9 cellular contexts compared by ENCODE assay signal in genomic region chr20:35662541-35662940, GRCh38. TPM values are rescaled to one million over a fixed set of nuclear protein-coding genes. Genes with fewer than 3 reads are reported as not detected.
A peak's percentile ranks its signal among the peaks of the same experiment; 100 is the strongest.
DNase-seq lines count a peak whose midpoint lies in the region; ATAC-seq, FAIRE-seq and TF ChIP-seq lines count a peak whose summit lies in the region.
"Had no signal": no experiment of that assay in that cellular context is flagged by ENCODE, and none has a peak within 500 bp of the region (broad histone marks: within the 10 kb centered on the region; RNA-seq: fewer than 3 reads in every experiment).

No MANE protein-coding gene starts in this region.

- in situ Hi-C loops in gastrocnemius medialis (cut with MboI; ENCODE audit: low sequenced_read_pairs in 4 of 4): no loop called here

- peaks cover 3% of the 10 kb centered on the region; the same call in 1 of the 2 replicates for H3K9me3 ChIP-seq in SJCRH30 (replicated peaks)
- H3K9me3 ChIP-seq in endothelial cell of umbilical vein (replicated peaks; ENCODE audit: control insufficient read depth, insufficient read depth, low read length): no peaks in the 10 kb centered on the region
- no peaks in the 10 kb centered on the region for H3K9me3 ChIP-seq in gastrocnemius medialis
- H3K9me3 ChIP-seq: testis had no signal

- CTCF ChIA-PET in endothelial cell of umbilical vein (lab: Charles Lee): interaction anchor here (2.1 kb wide), 1 partner anchor 44 kb away, joined by 8 read pairs; no protein-coding TSS in a partner anchor

- peak overlapping the region; percentile 77 for H3K4me2 ChIP-seq in endothelial cell of umbilical vein (ENCODE audit: insufficient read depth, low read length)

- H3K4me1 ChIP-seq in SJCRH30: peaks cover 17% of the 10 kb centered on the region
- H3K4me1 ChIP-seq in endothelial cell of umbilical vein (ENCODE audit: control insufficient read depth, extremely low read depth, insufficient read depth, low read length): peaks cover 19% of the 10 kb centered on the region
- peaks cover 46 to 59% of the 10 kb centered on the region in 2 donors for H3K4me1 ChIP-seq in gastrocnemius medialis

- FAIRE-seq in GM19239 (lab: Jason Lieb, UNC): peak; percentile 18
- no peak for FAIRE-seq in endothelial cell of umbilical vein (lab: Jason Lieb, UNC)

- ATAC-seq in gastrocnemius medialis (no peak), HG03432 (IDR thresholded peaks at IDR 0.05; ENCODE audit: unreplicated experiment) (no peak), GM18858 (IDR thresholded peaks at IDR 0.05; ENCODE audit: unreplicated experiment) (no peak)

- intact Hi-C loops in endothelial cell of umbilical vein (cut with micrococcal nuclease): loop anchor here (5.0 kb wide), 1 partner anchor 80 kb away; the partner anchor contains the start of gene RBM39
- intact Hi-C loops in gastrocnemius medialis (cut with DNase I; ENCODE audit: low total_unique reads): loop anchor here (5.0 kb wide), 1 partner anchor 60 kb away; no protein-coding TSS in a partner anchor

- peaks cover 69% of the 10 kb centered on the region for H3K79me2 ChIP-seq in endothelial cell of umbilical vein (ENCODE audit: control insufficient read depth, insufficient read depth, low read length)

- peak overlapping the region; percentile 59 for H3K9ac ChIP-seq in endothelial cell of umbilical vein (replicated peaks; ENCODE audit: extremely low read depth, insufficient read depth, low read length)

- H3K4me3 ChIP-seq in SJCRH30 (peak overlapping the region; percentile 90), endothelial cell of umbilical vein (replicated peaks in 1 of 3; ENCODE audit: insufficient read depth in 1 of 3, low read depth in 1 of 3, low read length in 3 of 3) (peak overlapping the region in 2 of 3 experiments; percentile 12 to 81), gastrocnemius medialis (peak overlapping the region; percentile 73 to 97 (median 74))

- H4K20me1 ChIP-seq in endothelial cell of umbilical vein (replicated peaks; ENCODE audit: control insufficient read depth, extremely low read depth, insufficient read depth, low read length): peaks cover 15% of the 10 kb centered on the region

- POLR2A ChIA-PET in endothelial cell of umbilical vein (lab: Charles Lee): no interaction called here

- no peak overlapping the region for H2AFZ ChIP-seq in endothelial cell of umbilical vein (ENCODE audit: low read depth, low read length)

- H3K36me3 ChIP-seq in SJCRH30 (peaks cover 9% of the 10 kb centered on the region; the same call in 1 of the 2 replicates), endothelial cell of umbilical vein (ENCODE audit: control insufficient read depth in 2 of 2, extremely low read depth in 1 of 2, insufficient read depth in 2 of 2, low read length in 2 of 2) (peaks cover 0 to under 1% of the 10 kb centered on the region in 2 experiments), gastrocnemius medialis (no peaks in the 10 kb centered on the region)

- TF ChIP-seq CTCF in endothelial cell of umbilical vein (IDR thresholded peaks at IDR 0.05; ENCODE audit: extremely low read depth in 1 of 2, insufficient read depth in 1 of 2, low read depth in 1 of 2, low read length in 2 of 2): no peak
- no peak for TF ChIP-seq CTCF in gastrocnemius medialis (IDR thresholded peaks at IDR 0.05 in 4 of 5, conservative IDR thresholded peaks at IDR 0.05 in 1 of 5)

- no peak for DNase-seq in GM19239 (ENCODE audit: insufficient read length, low spot score)
- no peak for DNase-seq in SJCRH30
- DNase-seq in endothelial cell of umbilical vein (ENCODE audit: low read depth, low spot score): peak; percentile 12
- no peak for DNase-seq in gastrocnemius medialis
- DNase-seq in DMS79 treated with DMSO at 0.1 percent for 48 hours (lab: John Stamatoyannopoulos, UW): no peak
- DNase-seq in NCI-H1105 treated with DMSO at 0.1 percent for 48 hours (lab: John Stamatoyannopoulos, UW): no peak
- DNase-seq: testis had no signal

- no peaks in the 10 kb centered on the region for H3K27me3 ChIP-seq in SJCRH30
- no peaks in the 10 kb centered on the region for H3K27me3 ChIP-seq in endothelial cell of umbilical vein (ENCODE audit: control insufficient read depth in 2 of 2, insufficient read depth in 2 of 2, low read length in 2 of 2)
- H3K27me3 ChIP-seq in gastrocnemius medialis: no peaks in the 10 kb centered on the region
- H3K27me3 ChIP-seq: testis had no signal

- H3K9me1 ChIP-seq in endothelial cell of umbilical vein (replicated peaks; ENCODE audit: control insufficient read depth, extremely low read depth, insufficient read depth, low read length): no peaks in the 10 kb centered on the region

- BruUV-seq in endothelial cell of umbilical vein (replicated peaks; lab: Mats Ljungman, UMichigan): no TSS peak

- dilution Hi-C loops in endothelial cell of umbilical vein (cut with MboI; ENCODE audit: extremely low pct_ligation_motif_present, low sequenced_read_pairs): no loop called here

- no peak overlapping the region for H3K27ac ChIP-seq in SJCRH30
- no peak overlapping the region for H3K27ac ChIP-seq in endothelial cell of umbilical vein (ENCODE audit: insufficient read depth, low read depth, low read length)
- peak overlapping the region; percentile 93 to 98 (median 98) for H3K27ac ChIP-seq in gastrocnemius medialis

- TF ChIP-seq POLR2A in endothelial cell of umbilical vein (IDR thresholded peaks at IDR 0.05; ENCODE audit: low read depth, low read length): no peak
- no peak for TF ChIP-seq POLR2A in gastrocnemius medialis (IDR thresholded peaks at IDR 0.05)

TF ChIP-seq in endothelial cell of umbilical vein, 7 proteins besides CTCF, POLR2A, EP300 and RAD21 (continues in another document):
- no peak for TF ChIP-seq FOS (IDR thresholded peaks at IDR 0.05; ENCODE audit: borderline replicate concordance, insufficient read depth, low read length)

RNA-seq across cellular contexts. Expression of gene CPNE1, which starts 2.2 kb away (rescaled TPM):
- 276 and 297 TPM in 2 replicates for total RNA-seq in SJCRH30 (2014; rRNA removed; shearing (Covaris generic))
- total RNA-seq in endothelial cell of umbilical vein: 239 and 244 TPM in 2 replicates
- polyA plus RNA-seq in endothelial cell of umbilical vein: 316 and 368 TPM in 2 replicates
- 163 and 198 TPM in 2 replicates for polyA plus RNA-seq in endothelial cell of umbilical vein (2011; cell fraction: cytosol; rRNA removed)
- polyA plus RNA-seq in endothelial cell of umbilical vein (2011; cell fraction: nucleus; rRNA removed): 494 and 508 TPM in 2 replicates
- 149 and 157 TPM in 2 replicates for polyA plus RNA-seq in endothelial cell of umbilical vein (2012)
- polyA minus RNA-seq in endothelial cell of umbilical vein: 228 and 246 TPM in 2 replicates
- polyA minus RNA-seq in endothelial cell of umbilical vein (2011; cell fraction: cytosol; rRNA and poly(A)+ RNA removed): 196 TPM
- polyA minus RNA-seq in endothelial cell of umbilical vein (2011; cell fraction: nucleus; rRNA and poly(A)+ RNA removed): 128 and 147 TPM in 2 replicates
- 10 to 100 TPM; 37.3 to 60.7 (median 50.1) TPM for total RNA-seq in gastrocnemius medialis

RNA-seq across cellular contexts. Expression of gene RBM12, which starts 2.2 kb away (rescaled TPM):
- total RNA-seq in SJCRH30 (2014; rRNA removed; shearing (Covaris generic)): 137 and 142 TPM in 2 replicates
- total RNA-seq in endothelial cell of umbilical vein (98.0 and 105 TPM in 2 replicates), gastrocnemius medialis (10 to 100 TPM in 3 of 4 donors, 1 to 10 TPM in 1; 9.8 to 23.7 (median 20.7) TPM)
- polyA plus RNA-seq in endothelial cell of umbilical vein: 120 and 121 TPM in 2 replicates
- 55.0 and 62.6 TPM in 2 replicates for polyA plus RNA-seq in endothelial cell of umbilical vein (2011; cell fraction: cytosol; rRNA removed)
- 104 and 125 TPM in 2 replicates for polyA plus RNA-seq in endothelial cell of umbilical vein (2011; cell fraction: nucleus; rRNA removed)
- 62.3 and 68.2 TPM in 2 replicates for polyA plus RNA-seq in endothelial cell of umbilical vein (2012)
- 334 and 392 TPM in 2 replicates for polyA minus RNA-seq in endothelial cell of umbilical vein
- polyA minus RNA-seq in endothelial cell of umbilical vein (2011; cell fraction: cytosol; rRNA and poly(A)+ RNA removed): 75.2 TPM
- 129 and 133 TPM in 2 replicates for polyA minus RNA-seq in endothelial cell of umbilical vein (2011; cell fraction: nucleus; rRNA and poly(A)+ RNA removed)

RNA-seq across cellular contexts. Expression of gene NFS1, which starts 36.6 kb away (rescaled TPM):
- total RNA-seq in SJCRH30 (2014; rRNA removed; shearing (Covaris generic)): 27.6 and 28.7 TPM in 2 replicates
- total RNA-seq in endothelial cell of umbilical vein (24.0 and 25.1 TPM in 2 replicates), gastrocnemius medialis (10 to 100 TPM; 31.5 to 85.8 (median 37.2) TPM)
- 28.4 and 36.5 TPM in 2 replicates for polyA plus RNA-seq in endothelial cell of umbilical vein
- 27.0 and 32.3 TPM in 2 replicates for polyA plus RNA-seq in endothelial cell of umbilical vein (2011; cell fraction: cytosol; rRNA removed)
- 36.6 and 50.5 TPM in 2 replicates for polyA plus RNA-seq in endothelial cell of umbilical vein (2011; cell fraction: nucleus; rRNA removed)
- 27.7 and 29.1 TPM in 2 replicates for polyA plus RNA-seq in endothelial cell of umbilical vein (2012)
- 21.1 and 28.2 TPM in 2 replicates for polyA minus RNA-seq in endothelial cell of umbilical vein
- 50.7 TPM for polyA minus RNA-seq in endothelial cell of umbilical vein (2011; cell fraction: cytosol; rRNA and poly(A)+ RNA removed)
- polyA minus RNA-seq in endothelial cell of umbilical vein (2011; cell fraction: nucleus; rRNA and poly(A)+ RNA removed): 11.0 and 19.1 TPM in 2 replicates

RNA-seq across cellular contexts. Expression of gene ROMO1, which starts 36.7 kb away (rescaled TPM):
- 282 and 419 TPM in 2 replicates for total RNA-seq in SJCRH30 (2014; rRNA removed; shearing (Covaris generic))
- total RNA-seq in endothelial cell of umbilical vein (169 and 174 TPM in 2 replicates), gastrocnemius medialis (100 to 1,000 TPM; 213 to 491 (median 309) TPM)
- polyA plus RNA-seq in endothelial cell of umbilical vein: 845 and 1,099 TPM in 2 replicates
- polyA plus RNA-seq in endothelial cell of umbilical vein (2011; cell fraction: cytosol; rRNA removed): 690 and 833 TPM in 2 replicates
- 165 and 175 TPM in 2 replicates for polyA plus RNA-seq in endothelial cell of umbilical vein (2011; cell fraction: nucleus; rRNA removed)
- polyA plus RNA-seq in endothelial cell of umbilical vein (2012): 286 and 288 TPM in 2 replicates
- 52.6 and 65.2 TPM in 2 replicates for polyA minus RNA-seq in endothelial cell of umbilical vein
- 112 TPM for polyA minus RNA-seq in endothelial cell of umbilical vein (2011; cell fraction: cytosol; rRNA and poly(A)+ RNA removed)
- 7.5 and 22.1 TPM in 2 replicates for polyA minus RNA-seq in endothelial cell of umbilical vein (2011; cell fraction: nucleus; rRNA and poly(A)+ RNA removed)

RNA-seq across cellular contexts. Expression of gene SPAG4, which starts 46.9 kb away (rescaled TPM):
- 3.5 and 4.3 TPM in 2 replicates for total RNA-seq in SJCRH30 (2014; rRNA removed; shearing (Covaris generic))
- total RNA-seq in endothelial cell of umbilical vein: 3.7 and 7.2 TPM in 2 replicates
- 9.5 and 12.3 TPM in 2 replicates for polyA plus RNA-seq in endothelial cell of umbilical vein
- 4.9 and 7.4 TPM in 2 replicates for polyA plus RNA-seq in endothelial cell of umbilical vein (2011; cell fraction: cytosol; rRNA removed)
- polyA plus RNA-seq in endothelial cell of umbilical vein (2011; cell fraction: nucleus; rRNA removed): 13.4 and 16.8 TPM in 2 replicates
- polyA plus RNA-seq in endothelial cell of umbilical vein (2012): 4.2 and 8.0 TPM in 2 replicates
- 3.6 and 4.4 TPM in 2 replicates for polyA minus RNA-seq in endothelial cell of umbilical vein
- 1.5 TPM for polyA minus RNA-seq in endothelial cell of umbilical vein (2011; cell fraction: cytosol; rRNA and poly(A)+ RNA removed)
- 0.87 and 2.8 TPM in 2 replicates for polyA minus RNA-seq in endothelial cell of umbilical vein (2011; cell fraction: nucleus; rRNA and poly(A)+ RNA removed)
- total RNA-seq in gastrocnemius medialis: 1 to 10 TPM in 1 of 4 donors, under 1 TPM in 1, not detected in 2; 0.91 to 1.4 TPM

Comparison
In these comparisons a context has a peak if more than half of its experiments do, and no peak if none do; other contexts are left out.
1. H3K27ac ChIP-seq: peak in gastrocnemius medialis (4 of 4); none in SJCRH30 (single experiment) and endothelial cell of umbilical vein (single experiment).
2. Peak in every context shown above with its lines, with median percentiles within 50 percentile points of each other: H3K4me3 ChIP-seq.